Comparison of ENCODE assay signal across 10 cellular contexts in genomic region chr11:66443602-66444001, GRCh38.
DNase-seq lines count a peak whose midpoint lies in the region; ATAC-seq, FAIRE-seq and TF ChIP-seq lines count a peak whose summit lies in the region.
"Had no signal": no experiment of that assay in that cellular context is flagged by ENCODE, and none has a peak within 500 bp of the region (broad histone marks: within the 10 kb centered on the region; RNA-seq: fewer than 3 reads in every experiment).

No MANE protein-coding gene starts in this region.

- DNase-seq in GM04504 (ENCODE audit: low read depth) (peak; percentile 89), NOMO-1 treated with DMSO at 0.1 percent for 48 hours (lab: John Stamatoyannopoulos, UW; ENCODE audit: unreplicated experiment) (peak; percentile 98), brain microvascular endothelial cell (peak; percentile 40), skeletal muscle cell (ENCODE audit: low read depth) (peak; percentile 81), activated gamma-delta T cell (lab: John Stamatoyannopoulos, UW) (no peak), NCI-H345 (lab: John Stamatoyannopoulos, UW) (no peak), D721Med (ENCODE audit: insufficient read length, low spot score) (no peak)
- DNase-seq: heart left ventricle, NCI-H1048 had no signal

- no peak for ATAC-seq in HG03439 (IDR thresholded peaks at IDR 0.05; ENCODE audit: unreplicated experiment)
- ATAC-seq: heart left ventricle had no signal

- H3K27me3 ChIP-seq in brain microvascular endothelial cell (replicated peaks), result no peaks in the 10 kb centered on the region
- H3K27me3 ChIP-seq: heart left ventricle had no signal

- TF ChIP-seq CTCF in brain microvascular endothelial cell (IDR thresholded peaks at IDR 0.05; ENCODE audit: low read depth, low read length, missing control alignments) (no peak), D721Med (IDR thresholded peaks at IDR 0.05; ENCODE audit: insufficient read depth, missing control alignments) (no peak)

- no peak for FAIRE-seq in D721Med (lab: Jason Lieb, UNC)

- H3K36me3 ChIP-seq in brain microvascular endothelial cell (replicated peaks), result no peaks in the 10 kb centered on the region
- H3K36me3 ChIP-seq: heart left ventricle had no signal

- in situ Hi-C loops in brain microvascular endothelial cell (cut with HindIII; ENCODE audit: low pct_ligation_motif_present, low sequenced_read_pairs), result no loop called here

- no peak overlapping the region for H3K27ac ChIP-seq in brain microvascular endothelial cell

- H3K4me3 ChIP-seq in brain microvascular endothelial cell (ENCODE audit: low read depth, low read length) (no peak overlapping the region), skeletal muscle cell (ENCODE audit: low read depth, low read length) (no peak overlapping the region)
- H3K4me3 ChIP-seq: heart left ventricle had no signal

Comparison
In these comparisons a context has a peak if more than half of its experiments do, and no peak if none do; other contexts are left out.
1. DNase-seq: peak in GM04504 (single experiment), NOMO-1 treated with DMSO at 0.1 percent for 48 hours (single experiment), brain microvascular endothelial cell (single experiment) and skeletal muscle cell (single experiment); none in activated gamma-delta T cell (single experiment), NCI-H345 (single experiment) and D721Med (single experiment).